In genomic region chr16:84319146-84319760, GRCh38 we compare ENCODE assay signal across 20 cellular contexts. TPM values are rescaled to one million over a fixed set of nuclear protein-coding genes. Genes with fewer than 3 reads are reported as not detected.
DNase-seq lines count a peak whose midpoint lies in the region; ATAC-seq and TF ChIP-seq lines count a peak whose summit lies in the region.
"Had no signal": no experiment of that assay in that cellular context is flagged by ENCODE, and none has a peak within 500 bp of the region (broad histone marks: within the 10 kb centered on the region; RNA-seq: fewer than 3 reads in every experiment).

No MANE protein-coding gene starts in this region.

- CTCF ChIA-PET in IMR-90 (lab: Yijun Ruan, JAX) = no interaction called here

- no peaks in the 10 kb centered on the region for H4K20me1 ChIP-seq in IMR-90 (ENCODE audit: insufficient read depth, low read length)
- H4K20me1 ChIP-seq: BLaER1 had no signal

- TF ChIP-seq POLR2A in IMR-90 (IDR thresholded peaks at IDR 0.05; ENCODE audit: low read depth, low read length) = no peak

- H3K9me1 ChIP-seq in IMR-90 (ENCODE audit: insufficient read depth, low read length) = no peaks in the 10 kb centered on the region

- ATAC-seq in IMR-90 (ENCODE audit: low read depth) (no peak), HG03139 (IDR thresholded peaks at IDR 0.05; ENCODE audit: unreplicated experiment) (no peak), HG02981 (IDR thresholded peaks at IDR 0.05; ENCODE audit: unreplicated experiment) (no peak), HG02759 (IDR thresholded peaks at IDR 0.05; ENCODE audit: unreplicated experiment) (no peak)

- H3K14ac ChIP-seq in IMR-90 (replicated peaks; ENCODE audit: low read depth, low read length) (no peak overlapping the region), mesenchymal stem cell (ENCODE audit: low read length in 2 of 2) (no peak overlapping the region)

- no peak overlapping the region for H2BK5ac ChIP-seq in IMR-90 (ENCODE audit: low read depth, low read length, poor library complexity, severe bottlenecking)
- H2BK5ac ChIP-seq in mesenchymal stem cell (ENCODE audit: low read depth, low read length, poor library complexity, severe bottlenecking) = no peak overlapping the region

- H2AK9ac ChIP-seq in IMR-90 (replicated peaks; ENCODE audit: low read depth, low read length, poor library complexity) = no peak overlapping the region

- POLR2A ChIA-PET in IMR-90 (lab: Charles Lee; ENCODE audit: unreplicated experiment) = no interaction called here

- DNase-seq in IMR-90 (no peak), mesenchymal stem cell (no peak), posterior vena cava (ENCODE audit: low spot score) (peak; percentile 72), SW 1271 (lab: John Stamatoyannopoulos, UW) (no peak)
- DNase-seq: 8988T; CD4-positive, alpha-beta memory T cell; DMS153; DMS79; GDM1; GOT3; H7 had no signal

- H3K9ac ChIP-seq in IMR-90 (ENCODE audit: low read depth, low read length) (no peak overlapping the region), mesenchymal stem cell (ENCODE audit: low read length) (no peak overlapping the region)
- H3K9ac ChIP-seq: BLaER1 had no signal

- in situ Hi-C loops in IMR-90 (cut with MboI; ENCODE audit: low sequenced_read_pairs) = no loop called here

- H3K4me2 ChIP-seq in IMR-90 (ENCODE audit: low read depth, low read length) (no peak overlapping the region), mesenchymal stem cell (ENCODE audit: low read length, poor library complexity, severe bottlenecking) (no peak overlapping the region)
- H3K4me2 ChIP-seq: BLaER1 had no signal

- H4K8ac ChIP-seq in IMR-90 (ENCODE audit: low read depth in 2 of 2, low read length in 2 of 2) (no peak overlapping the region), mesenchymal stem cell (ENCODE audit: low read length) (peak overlapping the region; percentile 19)

- H3K36me3 ChIP-seq in IMR-90 (ENCODE audit: control insufficient read depth, insufficient read depth, low read length) (peaks cover 26% of the 10 kb centered on the region), mesenchymal stem cell (ENCODE audit: control insufficient read depth in 1 of 2, insufficient read depth in 2 of 2, low read depth in 1 of 2, low read length in 2 of 2) (no peaks in the 10 kb centered on the region)
- H3K36me3 ChIP-seq: BLaER1 had no signal

- H2BK120ac ChIP-seq in IMR-90 (ENCODE audit: low read depth, low read length) (no peak overlapping the region), mesenchymal stem cell (ENCODE audit: low read depth, low read length) (no peak overlapping the region)

- BruUV-seq in IMR-90 (replicated peaks; lab: Mats Ljungman, UMichigan) = no TSS peak

- TF ChIP-seq CTCF in IMR-90 (conservative IDR thresholded peaks at IDR 0.05; ENCODE audit: low read depth, low read length) = no peak

- H2AK5ac ChIP-seq in IMR-90 (ENCODE audit: low read depth, low read length) = no peak overlapping the region
- H2AK5ac ChIP-seq in mesenchymal stem cell (ENCODE audit: low read length, severe bottlenecking) = no peak overlapping the region

- H3K79me1 ChIP-seq in IMR-90 (ENCODE audit: low read depth in 1 of 2, low read length in 2 of 2) = no peaks in the 10 kb centered on the region; a peak in 2 of 4 replicates
- no peaks in the 10 kb centered on the region for H3K79me1 ChIP-seq in mesenchymal stem cell (replicated peaks; ENCODE audit: low read length, poor library complexity, severe bottlenecking)

- peak overlapping the region; percentile 2 for H2AFZ ChIP-seq in IMR-90 (replicated peaks; ENCODE audit: low read length, poor library complexity)
- H2AFZ ChIP-seq in mesenchymal stem cell (ENCODE audit: low read depth, low read length) = no peak overlapping the region

- intact Hi-C loops in IMR-90 (cut with micrococcal nuclease) = no loop called here
- intact Hi-C loops in posterior vena cava (cut with DNase I) = no loop called here

- H3K4ac ChIP-seq in IMR-90 (ENCODE audit: low read depth, low read length) (no peak overlapping the region), mesenchymal stem cell (ENCODE audit: low read depth in 1 of 2, low read length in 2 of 2) (no peak overlapping the region)

- 91% methylated on average over 12 of the region's 24 CpGs; no CpG with 5 or more reads in 1 of the 2 experiments for WGBS in IMR-90 (ENCODE audit: extremely low coverage in 2 of 2, insufficient read length in 1 of 2), 2 experiments
- 93% methylated on average over 24 of the region's 24 CpGs for WGBS in mesenchymal stem cell

- H3K18ac ChIP-seq in IMR-90 (ENCODE audit: low read depth, low read length) (no peak overlapping the region), mesenchymal stem cell (ENCODE audit: low read depth in 1 of 2, low read length in 2 of 2) (no peak overlapping the region)

- no peak overlapping the region for H3K56ac ChIP-seq in IMR-90 (ENCODE audit: extremely low read depth, insufficient read depth, low read length)

- H2BK15ac ChIP-seq in IMR-90 (ENCODE audit: low read depth, low read length) (no peak overlapping the region), mesenchymal stem cell (ENCODE audit: low read depth, poor library complexity, severe bottlenecking) (no peak overlapping the region)

- peaks cover 4% of the 10 kb centered on the region for H3K9me3 ChIP-seq in IMR-90 (ENCODE audit: control insufficient read depth, insufficient read depth, low read length)
- peaks cover 6% of the 10 kb centered on the region for H3K9me3 ChIP-seq in mesenchymal stem cell (ENCODE audit: control insufficient read depth, low read length)

- H3K27me3 ChIP-seq in IMR-90 (ENCODE audit: control insufficient read depth, insufficient read depth, low read length) = no peaks in the 10 kb centered on the region
- H3K27me3 ChIP-seq in mesenchymal stem cell (ENCODE audit: control insufficient read depth in 1 of 2, insufficient read depth in 1 of 2, low read length in 2 of 2) = peaks cover 22 to 68% of the 10 kb centered on the region in 2 experiments
- H3K27me3 ChIP-seq: BLaER1 had no signal

- no peak overlapping the region for H2BK20ac ChIP-seq in IMR-90 (ENCODE audit: low read depth, low read length)

- H4K5ac ChIP-seq in IMR-90 (ENCODE audit: low read depth, low read length) = no peak overlapping the region

- no peak overlapping the region for H4K91ac ChIP-seq in IMR-90 (ENCODE audit: insufficient read depth, low read depth, low read length)
- H4K91ac ChIP-seq in mesenchymal stem cell (ENCODE audit: low read length) = no peak overlapping the region

- dilution Hi-C loops in IMR-90 (cut with HindIII; ENCODE audit: low sequenced_read_pairs, unreplicated experiment) = no loop called here

- H2BK12ac ChIP-seq in mesenchymal stem cell (ENCODE audit: low read length in 2 of 2) = no peak overlapping the region

- H3K23ac ChIP-seq in IMR-90 (ENCODE audit: low read depth, low read length) (no peak overlapping the region), mesenchymal stem cell (ENCODE audit: low read length in 2 of 2) (no peak overlapping the region)

- no peaks in the 10 kb centered on the region; the same call in 1 of the 2 replicates for H3K4me1 ChIP-seq in IMR-90 (ENCODE audit: control insufficient read depth, insufficient read depth, low read length)
- no peaks in the 10 kb centered on the region for H3K4me1 ChIP-seq in mesenchymal stem cell (ENCODE audit: control insufficient read depth, insufficient read depth, low read depth, low read length)
- H3K4me1 ChIP-seq: BLaER1 had no signal

- H3K4me3 ChIP-seq in IMR-90 (ENCODE audit: insufficient read depth, low read depth, low read length) (no peak overlapping the region), mesenchymal stem cell (ENCODE audit: insufficient read depth in 1 of 2, low read depth in 1 of 2, low read length in 2 of 2) (no peak overlapping the region)
- H3K4me3 ChIP-seq: BLaER1 had no signal

- H3K27ac ChIP-seq in IMR-90 (ENCODE audit: insufficient read depth, low read length) (no peak overlapping the region), mesenchymal stem cell (ENCODE audit: low read length, poor library complexity, severe bottlenecking) (no peak overlapping the region)
- H3K27ac ChIP-seq: BLaER1 had no signal

- TF ChIP-seq RAD21 in IMR-90 (IDR thresholded peaks at IDR 0.05; ENCODE audit: low read length) = no peak

TF ChIP-seq in IMR-90, 13 proteins besides CTCF, POLR2A, EP300 and RAD21:
- TF ChIP-seq MAZ (IDR thresholded peaks at IDR 0.05; ENCODE audit: borderline replicate concordance, low read depth, low read length) (no peak), RCOR1 (IDR thresholded peaks at IDR 0.05; ENCODE audit: insufficient replicate concordance, low read length) (no peak), SMC3 (IDR thresholded peaks at IDR 0.05; ENCODE audit: low read depth, low read length) (no peak), RFX5 (IDR thresholded peaks at IDR 0.05; ENCODE audit: low read depth, low read length) (no peak)

RNA-seq across cellular contexts. Expression of gene WFDC1, which starts 24.6 kb away (rescaled TPM):
- total RNA-seq in IMR-90 (2012; rRNA removed) (4.7 and 5.0 TPM in 2 replicates), posterior vena cava (10 to 100 TPM; 48.7 to 93.6 TPM)
- 6.8 and 7.0 TPM in 2 replicates for polyA plus RNA-seq in IMR-90 (2012; rRNA removed)
- polyA plus RNA-seq in IMR-90 (2012; cell fraction: cytosol; rRNA removed) = 3.9 and 5.8 TPM in 2 replicates
- 4.6 and 4.9 TPM in 2 replicates for polyA plus RNA-seq in IMR-90 (2012; cell fraction: nucleus; rRNA removed; ENCODE audit: low replicate concordance)
- polyA plus RNA-seq in mesenchymal stem cell (2013, experiment 1 of 2) = 3.7 TPM
- polyA plus RNA-seq in mesenchymal stem cell (2013, experiment 2 of 2) = 4.0 TPM
- total RNA-seq: A673; CD4-positive, alpha-beta memory T cell; Daoy had no signal
- polyA plus RNA-seq: CD14-positive monocyte; CD4-positive, alpha-beta memory T cell; IgD-negative memory B cell had no signal

RNA-seq across cellular contexts. Expression of gene ATP2C2, which starts 49.1 kb away (rescaled TPM):
- total RNA-seq in IMR-90 (2012; rRNA removed) (not detected in 2 replicates), posterior vena cava (under 1 TPM; 0.10 to 0.19 TPM)
- not detected in 2 replicates for polyA plus RNA-seq in IMR-90 (2012; rRNA removed)
- 0.07 TPM in 1 of 2 replicates, not detected in the other for polyA plus RNA-seq in IMR-90 (2012; cell fraction: cytosol; rRNA removed)
- not detected in 2 replicates for polyA plus RNA-seq in IMR-90 (2012; cell fraction: nucleus; rRNA removed; ENCODE audit: low replicate concordance)
- not detected for polyA plus RNA-seq in mesenchymal stem cell (2013, experiment 1 of 2)
- polyA plus RNA-seq in mesenchymal stem cell (2013, experiment 2 of 2) = not detected
- total RNA-seq: A673; CD4-positive, alpha-beta memory T cell; Daoy had no signal
- polyA plus RNA-seq: AG04450; CD14-positive monocyte; CD4-positive, alpha-beta memory T cell; IgD-negative memory B cell had no signal
